ENCODE assay signal across 1 cellular context in the genomic region with DNA sequence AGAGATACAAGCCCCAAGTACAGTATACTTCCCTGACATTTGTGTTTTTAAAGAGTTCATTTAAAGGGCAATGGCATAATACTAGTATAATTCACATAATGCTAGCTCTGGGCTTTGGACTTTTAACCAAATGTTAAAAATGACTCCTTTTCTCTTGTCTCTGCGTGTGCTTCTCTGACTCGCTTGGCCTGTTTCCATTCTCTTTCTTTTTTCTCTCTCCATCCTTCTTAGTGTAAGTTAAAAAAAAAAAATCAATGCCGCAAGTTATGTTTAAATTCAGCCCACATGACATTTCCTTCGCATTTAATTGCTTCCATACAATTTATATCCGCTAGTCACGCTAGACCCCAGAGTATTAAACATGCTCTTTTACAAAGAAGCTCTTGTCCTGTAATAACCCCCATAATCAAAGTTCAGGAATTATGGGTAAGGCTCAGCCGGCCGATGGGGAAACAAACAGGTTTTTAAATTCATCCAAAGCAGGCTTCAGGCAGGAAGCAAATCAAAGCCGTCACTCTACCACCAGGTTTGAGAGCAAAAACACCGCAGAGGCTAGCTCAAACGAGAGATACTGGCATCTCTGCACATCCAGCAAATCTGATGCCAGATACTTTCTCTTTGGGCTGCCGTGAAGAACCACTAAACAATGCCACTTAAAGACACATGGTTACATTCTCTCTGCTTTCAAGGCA.
TF ChIP-seq lines count a peak whose summit lies in the region.

No MANE protein-coding gene starts in this region.

TF ChIP-seq in HEK293, 187 proteins besides CTCF, POLR2A, EP300 and RAD21 (continued from another document):
- TF ChIP-seq, protein P1, sequence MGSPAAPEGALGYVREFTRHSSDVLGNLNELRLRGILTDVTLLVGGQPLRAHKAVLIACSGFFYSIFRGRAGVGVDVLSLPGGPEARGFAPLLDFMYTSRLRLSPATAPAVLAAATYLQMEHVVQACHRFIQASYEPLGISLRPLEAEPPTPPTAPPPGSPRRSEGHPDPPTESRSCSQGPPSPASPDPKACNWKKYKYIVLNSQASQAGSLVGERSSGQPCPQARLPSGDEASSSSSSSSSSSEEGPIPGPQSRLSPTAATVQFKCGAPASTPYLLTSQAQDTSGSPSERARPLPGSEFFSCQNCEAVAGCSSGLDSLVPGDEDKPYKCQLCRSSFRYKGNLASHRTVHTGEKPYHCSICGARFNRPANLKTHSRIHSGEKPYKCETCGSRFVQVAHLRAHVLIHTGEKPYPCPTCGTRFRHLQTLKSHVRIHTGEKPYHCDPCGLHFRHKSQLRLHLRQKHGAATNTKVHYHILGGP (tag by site-specific recombination; IDR thresholded peaks at IDR 0.05) = no peak
- TF ChIP-seq GFI1B (tag by site-specific recombination; IDR thresholded peaks at IDR 0.05) = 0 out of 2 replicates have a peak, but pooled peaks have one; percentile 24
- TF ChIP-seq IKZF3 (tag by site-specific recombination; IDR thresholded peaks at IDR 0.05) = peak; percentile 20; the same call in 1 of the 2 replicates
- TF ChIP-seq ZNF701 (tag by site-specific recombination; IDR thresholded peaks at IDR 0.05) = no peak
TF ChIP-seq in HEK293: peak in this region for 8.
